In the genomic region with DNA sequence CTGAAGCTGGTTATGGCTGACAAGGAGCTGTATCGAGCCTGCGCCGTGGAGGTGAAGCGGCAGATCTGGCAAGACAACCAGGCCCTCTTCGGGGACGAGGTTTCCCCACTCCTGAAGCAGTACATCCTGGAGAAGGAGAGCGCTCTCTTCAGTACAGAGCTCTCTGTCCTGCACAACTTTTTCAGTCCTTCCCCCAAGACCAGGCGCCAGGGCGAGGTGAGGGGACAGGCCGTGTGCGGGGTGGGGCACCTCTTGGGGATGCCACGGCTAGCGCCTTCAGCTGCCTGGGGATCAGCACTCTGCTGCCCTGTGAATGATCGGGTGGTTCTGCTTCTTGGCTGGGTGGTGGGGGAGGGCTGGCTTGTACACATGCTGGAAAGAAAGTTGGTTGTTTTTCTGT, we compare ENCODE assay signal across 1 cellular context.
TF ChIP-seq lines count a peak whose summit lies in the region.

No MANE protein-coding gene starts in this region.

TF ChIP-seq in HCT116, 20 proteins besides CTCF, POLR2A, EP300 and RAD21:
- TF ChIP-seq EZH2 (IDR thresholded peaks at IDR 0.05) (no peak), EGR1 (IDR thresholded peaks at IDR 0.05; ENCODE audit: low read depth) (no peak), CBX3 (IDR thresholded peaks at IDR 0.05; ENCODE audit: low read depth) (no peak), FOSL1 (IDR thresholded peaks at IDR 0.05; ENCODE audit: low read depth) (no peak), ZFX (IDR thresholded peaks at IDR 0.05) (no peak), SRF (IDR thresholded peaks at IDR 0.05; ENCODE audit: low read depth) (no peak), POLR2AphosphoS5 (IDR thresholded peaks at IDR 0.05; ENCODE audit: low read depth, low read length) (no peak), JUND (IDR thresholded peaks at IDR 0.05) (no peak), ELF1 (IDR thresholded peaks at IDR 0.05; ENCODE audit: borderline replicate concordance, low read depth) (no peak), TCF7L2 (IDR thresholded peaks at IDR 0.05; ENCODE audit: borderline replicate concordance, extremely low read depth, insufficient read depth, insufficient read length) (no peak), EZH2phosphoT487 (IDR thresholded peaks at IDR 0.05; ENCODE audit: borderline replicate concordance) (no peak), ZNF274 (IDR thresholded peaks at IDR 0.05; ENCODE audit: low read depth, low read length) (no peak), CEBPB (IDR thresholded peaks at IDR 0.05; ENCODE audit: low read depth) (no peak), SIN3A (IDR thresholded peaks at IDR 0.05; ENCODE audit: low read depth) (no peak), YY1 (IDR thresholded peaks at IDR 0.05; ENCODE audit: extremely low read depth, insufficient replicate concordance, low read depth, low read length) (no peak), SP1 (IDR thresholded peaks at IDR 0.05; ENCODE audit: low read depth) (no peak)
- TF ChIP-seq, protein P1, sequence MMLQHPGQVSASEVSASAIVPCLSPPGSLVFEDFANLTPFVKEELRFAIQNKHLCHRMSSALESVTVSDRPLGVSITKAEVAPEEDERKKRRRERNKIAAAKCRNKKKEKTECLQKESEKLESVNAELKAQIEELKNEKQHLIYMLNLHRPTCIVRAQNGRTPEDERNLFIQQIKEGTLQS (IDR thresholded peaks at IDR 0.05), result no peak
- TF ChIP-seq, protein P2, sequence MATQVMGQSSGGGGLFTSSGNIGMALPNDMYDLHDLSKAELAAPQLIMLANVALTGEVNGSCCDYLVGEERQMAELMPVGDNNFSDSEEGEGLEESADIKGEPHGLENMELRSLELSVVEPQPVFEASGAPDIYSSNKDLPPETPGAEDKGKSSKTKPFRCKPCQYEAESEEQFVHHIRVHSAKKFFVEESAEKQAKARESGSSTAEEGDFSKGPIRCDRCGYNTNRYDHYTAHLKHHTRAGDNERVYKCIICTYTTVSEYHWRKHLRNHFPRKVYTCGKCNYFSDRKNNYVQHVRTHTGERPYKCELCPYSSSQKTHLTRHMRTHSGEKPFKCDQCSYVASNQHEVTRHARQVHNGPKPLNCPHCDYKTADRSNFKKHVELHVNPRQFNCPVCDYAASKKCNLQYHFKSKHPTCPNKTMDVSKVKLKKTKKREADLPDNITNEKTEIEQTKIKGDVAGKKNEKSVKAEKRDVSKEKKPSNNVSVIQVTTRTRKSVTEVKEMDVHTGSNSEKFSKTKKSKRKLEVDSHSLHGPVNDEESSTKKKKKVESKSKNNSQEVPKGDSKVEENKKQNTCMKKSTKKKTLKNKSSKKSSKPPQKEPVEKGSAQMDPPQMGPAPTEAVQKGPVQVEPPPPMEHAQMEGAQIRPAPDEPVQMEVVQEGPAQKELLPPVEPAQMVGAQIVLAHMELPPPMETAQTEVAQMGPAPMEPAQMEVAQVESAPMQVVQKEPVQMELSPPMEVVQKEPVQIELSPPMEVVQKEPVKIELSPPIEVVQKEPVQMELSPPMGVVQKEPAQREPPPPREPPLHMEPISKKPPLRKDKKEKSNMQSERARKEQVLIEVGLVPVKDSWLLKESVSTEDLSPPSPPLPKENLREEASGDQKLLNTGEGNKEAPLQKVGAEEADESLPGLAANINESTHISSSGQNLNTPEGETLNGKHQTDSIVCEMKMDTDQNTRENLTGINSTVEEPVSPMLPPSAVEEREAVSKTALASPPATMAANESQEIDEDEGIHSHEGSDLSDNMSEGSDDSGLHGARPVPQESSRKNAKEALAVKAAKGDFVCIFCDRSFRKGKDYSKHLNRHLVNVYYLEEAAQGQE (IDR thresholded peaks at IDR 0.05; ENCODE audit: low read depth), result no peak
- TF ChIP-seq, protein P3, sequence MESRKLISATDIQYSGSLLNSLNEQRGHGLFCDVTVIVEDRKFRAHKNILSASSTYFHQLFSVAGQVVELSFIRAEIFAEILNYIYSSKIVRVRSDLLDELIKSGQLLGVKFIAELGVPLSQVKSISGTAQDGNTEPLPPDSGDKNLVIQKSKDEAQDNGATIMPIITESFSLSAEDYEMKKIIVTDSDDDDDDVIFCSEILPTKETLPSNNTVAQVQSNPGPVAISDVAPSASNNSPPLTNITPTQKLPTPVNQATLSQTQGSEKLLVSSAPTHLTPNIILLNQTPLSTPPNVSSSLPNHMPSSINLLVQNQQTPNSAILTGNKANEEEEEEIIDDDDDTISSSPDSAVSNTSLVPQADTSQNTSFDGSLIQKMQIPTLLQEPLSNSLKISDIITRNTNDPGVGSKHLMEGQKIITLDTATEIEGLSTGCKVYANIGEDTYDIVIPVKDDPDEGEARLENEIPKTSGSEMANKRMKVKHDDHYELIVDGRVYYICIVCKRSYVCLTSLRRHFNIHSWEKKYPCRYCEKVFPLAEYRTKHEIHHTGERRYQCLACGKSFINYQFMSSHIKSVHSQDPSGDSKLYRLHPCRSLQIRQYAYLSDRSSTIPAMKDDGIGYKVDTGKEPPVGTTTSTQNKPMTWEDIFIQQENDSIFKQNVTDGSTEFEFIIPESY (IDR thresholded peaks at IDR 0.05; ENCODE audit: extremely low read depth, insufficient replicate concordance, low read length), result no peak
- TF ChIP-seq, protein P4, sequence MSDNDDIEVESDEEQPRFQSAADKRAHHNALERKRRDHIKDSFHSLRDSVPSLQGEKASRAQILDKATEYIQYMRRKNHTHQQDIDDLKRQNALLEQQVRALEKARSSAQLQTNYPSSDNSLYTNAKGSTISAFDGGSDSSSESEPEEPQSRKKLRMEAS (IDR thresholded peaks at IDR 0.05), result no peak
TF ChIP-seq in HCT116: peak in this region for 0.
